8 cellular contexts compared by ENCODE assay signal in the genomic region with DNA sequence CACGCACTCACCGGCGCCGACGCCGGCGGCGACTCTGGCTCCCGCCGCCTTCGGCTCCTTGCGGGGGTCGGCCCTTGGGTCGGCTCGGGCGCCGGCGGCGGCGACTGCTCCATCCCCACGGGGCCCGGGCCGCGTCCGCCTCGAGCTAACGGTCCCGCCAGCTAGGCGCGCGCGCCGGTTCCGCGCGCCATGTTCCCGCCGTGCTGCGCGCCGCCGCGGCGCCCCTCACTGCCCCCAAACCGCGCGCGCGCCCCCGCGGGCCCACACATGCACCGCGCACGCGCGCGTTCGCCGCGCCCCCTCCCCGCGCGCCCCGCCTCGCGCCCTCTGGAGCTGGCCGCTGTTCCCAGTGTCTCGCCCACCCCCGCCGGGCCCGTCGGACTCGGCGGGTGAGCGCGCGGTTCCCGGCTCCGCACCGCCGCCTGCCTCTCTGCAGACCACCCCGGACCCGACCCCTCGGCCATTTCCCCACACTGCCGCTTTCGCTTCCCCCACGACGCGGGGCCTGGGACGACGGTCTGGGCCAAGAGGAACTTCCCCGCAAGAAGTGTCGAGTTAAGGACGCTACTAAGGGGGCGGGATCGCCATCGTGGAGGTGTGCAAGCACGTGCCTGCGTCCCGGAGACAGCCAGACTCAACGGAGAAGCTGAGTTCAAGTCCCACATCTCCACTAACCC. TPM values are rescaled to one million over a fixed set of nuclear protein-coding genes. Genes with fewer than 3 reads are reported as not detected.
DNase-seq lines count a peak whose midpoint lies in the region; TF ChIP-seq lines count a peak whose summit lies in the region.
"Not testable (repeated sequence)": the region's sequence is repeated elsewhere in the genome, so short reads cannot be mapped to it uniquely, and the experiment has no call there.

A gene (minus strand): TSS at position 230 of the 677 bp plus-strand sequence. CDS start 117 bp downstream, at position 113.

- TF ChIP-seq POLR2A in erythroblast (IDR thresholded peaks at IDR 0.05; ENCODE audit: low read length) = not testable (repeated sequence)

- not testable (repeated sequence) for H3K27ac Mint-ChIP-seq in activated naive CD4-positive, alpha-beta T cell treated with anti-CD3 and anti-CD28 coated beads, Interleukin-2, amount 10 ng/mL, durations not matched to agents 7 days and 5 days
- peak within 1 kb of the TSS; percentile 82 for H3K27ac Mint-ChIP-seq in progenitor cell of endocrine pancreas

- in situ Hi-C loops in G401 (cut with HindIII; ENCODE audit: low sequenced_read_pairs) = not testable (repeated sequence)

- CTCF ChIA-PET in activated naive CD4-positive, alpha-beta T cell treated with anti-CD3 and anti-CD28 coated beads, Interleukin-2, amount 10 ng/mL, durations not matched to agents 7 days and 5 days (lab: Charles Lee) = not testable (repeated sequence)

- peak within 1 kb of the TSS; percentile 64 for H3K4me3 Mint-ChIP-seq in activated naive CD4-positive, alpha-beta T cell treated with anti-CD3 and anti-CD28 coated beads, Interleukin-2, amount 10 ng/mL, durations not matched to agents 7 days and 5 days
- peak within 1 kb of the TSS; percentile 83 for H3K4me3 Mint-ChIP-seq in progenitor cell of endocrine pancreas (ENCODE audit: low read depth)

- H3K27me3 Mint-ChIP-seq in activated naive CD4-positive, alpha-beta T cell treated with anti-CD3 and anti-CD28 coated beads, Interleukin-2, amount 10 ng/mL, durations not matched to agents 7 days and 5 days = peaks cover 91% of the 10 kb centered on the region
- not testable (repeated sequence) for H3K27me3 Mint-ChIP-seq in progenitor cell of endocrine pancreas

- H3K4me1 Mint-ChIP-seq in activated naive CD4-positive, alpha-beta T cell treated with anti-CD3 and anti-CD28 coated beads, Interleukin-2, amount 10 ng/mL, durations not matched to agents 7 days and 5 days = peaks cover 15% of the 10 kb centered on the region
- not testable (repeated sequence) for H3K4me1 Mint-ChIP-seq in progenitor cell of endocrine pancreas (ENCODE audit: low read depth)

- not testable (repeated sequence) for H3K36me3 Mint-ChIP-seq in activated naive CD4-positive, alpha-beta T cell treated with anti-CD3 and anti-CD28 coated beads, Interleukin-2, amount 10 ng/mL, durations not matched to agents 7 days and 5 days; progenitor cell of endocrine pancreas (ENCODE audit: insufficient read depth)

- not testable (repeated sequence) for TF ChIP-seq CTCF in progenitor cell of endocrine pancreas (IDR thresholded peaks at IDR 0.05; ENCODE audit: unreplicated experiment)

- peak; percentile 40 for DNase-seq in G401 (ENCODE audit: low spot score)
- DNase-seq in MV-4-11 (lab: John Stamatoyannopoulos, UW) = peak; percentile 67
- peak; percentile 13 for DNase-seq in SHP77 treated with DMSO at 0.1 percent for 48 hours (lab: John Stamatoyannopoulos, UW)
- DNase-seq in activated naive CD4-positive, alpha-beta T cell treated with anti-CD3 and anti-CD28 coated beads, Interleukin-2, amount 10 ng/mL, durations not matched to agents 7 days and 5 days = peak; percentile 26
- DNase-seq in erythroblast (lab: John Stamatoyannopoulos, UW) = peak; percentile 72 to 77
- peak; percentile 58 for DNase-seq in kidney tubule cell (ENCODE audit: low spot score)
- DNase-seq in progenitor cell of endocrine pancreas (ENCODE audit: low spot score, unreplicated experiment) = peak; percentile 85
- DNase-seq in ureter (ENCODE audit: low spot score) = peak; percentile 75

- H3K9me3 Mint-ChIP-seq in activated naive CD4-positive, alpha-beta T cell treated with anti-CD3 and anti-CD28 coated beads, Interleukin-2, amount 10 ng/mL, durations not matched to agents 7 days and 5 days; progenitor cell of endocrine pancreas (ENCODE audit: low read depth): not testable (repeated sequence)

RNA-seq across cellular contexts. Expression of the gene that starts here (rescaled TPM):
- total RNA-seq in G401 (2014; rRNA removed; shearing (Covaris generic)) = 7.6 and 12.2 TPM in 2 replicates
- total RNA-seq in progenitor cell of endocrine pancreas (33.3 and 35.2 TPM in 2 replicates), ureter (56.8 TPM)

Comparison
In these comparisons a context has a peak if more than half of its experiments do, and no peak if none do; other contexts are left out.
1. Peak in every context shown above with its lines: DNase-seq.
2. DNase-seq: peak in every context shown above with its lines; median percentile 85 in progenitor cell of endocrine pancreas; 75 in ureter; 74 in erythroblast; 67 in MV-4-11; 58 in kidney tubule cell; 40 in G401; 26 in activated naive CD4-positive, alpha-beta T cell treated with anti-CD3 and anti-CD28 coated beads, Interleukin-2, amount 10 ng/mL, durations not matched to agents 7 days and 5 days; 13 in SHP77 treated with DMSO at 0.1 percent for 48 hours.